8 cellular contexts compared by ENCODE assay signal in genomic region chrX:39652336-39652735, GRCh38.
A peak's percentile ranks its signal among the peaks of the same experiment; 100 is the strongest.
DNase-seq lines count a peak whose midpoint lies in the region; ATAC-seq, FAIRE-seq and TF ChIP-seq lines count a peak whose summit lies in the region.

No MANE protein-coding gene starts in this region.

- H2AFZ ChIP-seq in astrocyte (ENCODE audit: low read depth, low read length), result no peak overlapping the region

- peaks cover 2% of the 10 kb centered on the region for H3K4me1 ChIP-seq in astrocyte (ENCODE audit: insufficient read depth, low read length)

- H3K27me3 Mint-ChIP-seq in astrocyte (ENCODE audit: low read depth, unreplicated experiment), result peaks cover 20% of the 10 kb centered on the region
- H3K27me3 Mint-ChIP-seq in naive B cell, result peaks cover 4 to 42% (median 15%) of the 10 kb centered on the region in 3 donors

- H3K27ac ChIP-seq in astrocyte (ENCODE audit: low read depth, low read length), result no peak overlapping the region

- peaks cover 14% of the 10 kb centered on the region for H3K27me3 ChIP-seq in astrocyte (ENCODE audit: insufficient read depth, low read length)

- no peaks in the 10 kb centered on the region for H3K36me3 ChIP-seq in astrocyte (ENCODE audit: insufficient read depth, low read length)

- H3K79me2 ChIP-seq in astrocyte (ENCODE audit: insufficient read depth, low read length), result no peaks in the 10 kb centered on the region

- peak; percentile 6 for DNase-seq in NCI-H146 (lab: John Stamatoyannopoulos, UW)
- DNase-seq in NCI-H146 treated with DMSO at 0.1 percent for 48 hours (lab: John Stamatoyannopoulos, UW; ENCODE audit: unreplicated experiment), result no peak
- no peak for DNase-seq in LNCaP clone FGC (ENCODE audit: low read depth)
- DNase-seq in astrocyte (ENCODE audit: low read depth), result no peak
- peak; percentile 7 for DNase-seq in naive B cell
- DNase-seq in ecto neural progenitor cell (ENCODE audit: low spot score), result no peak
- DNase-seq in midbrain (lab: John Stamatoyannopoulos, UW), result no peak

- H3K4me3 Mint-ChIP-seq in astrocyte (ENCODE audit: unreplicated experiment), result no peak overlapping the region
- no peak overlapping the region for H3K4me3 Mint-ChIP-seq in naive B cell

- H3K27ac Mint-ChIP-seq in astrocyte (ENCODE audit: unreplicated experiment) (no peak overlapping the region), naive B cell (no peak overlapping the region)

- ATAC-seq in naive B cell (ENCODE audit: low read depth in 2 of 2), result no peak
- ATAC-seq in GM18909 (IDR thresholded peaks at IDR 0.05; ENCODE audit: poor library complexity, unreplicated experiment), result no peak

- H3K36me3 Mint-ChIP-seq in astrocyte (ENCODE audit: low read depth, unreplicated experiment), result peaks cover 2% of the 10 kb centered on the region
- no peaks in the 10 kb centered on the region for H3K36me3 Mint-ChIP-seq in naive B cell

- H4K20me1 ChIP-seq in astrocyte (ENCODE audit: insufficient read depth, low read length), result no peaks in the 10 kb centered on the region

- H3K9me3 Mint-ChIP-seq in astrocyte (ENCODE audit: unreplicated experiment), result no peaks in the 10 kb centered on the region
- H3K9me3 Mint-ChIP-seq in naive B cell, result peaks cover 0 to 3% (median 1%) of the 10 kb centered on the region in 7 donors

- H3K9ac ChIP-seq in astrocyte (ENCODE audit: low read length), result no peak overlapping the region

- H3K4me1 Mint-ChIP-seq in astrocyte (ENCODE audit: low read depth, unreplicated experiment) (peaks cover 10% of the 10 kb centered on the region), naive B cell (no peaks in the 10 kb centered on the region)

- H3K4me2 ChIP-seq in astrocyte (ENCODE audit: low read length), result no peak overlapping the region

- peak; percentile 91 for FAIRE-seq in astrocyte (lab: Jason Lieb, UNC)

- no peak overlapping the region for H3K4me3 ChIP-seq in LNCaP clone FGC (ENCODE audit: low read depth, low read length)
- no peak overlapping the region for H3K4me3 ChIP-seq in astrocyte (ENCODE audit: insufficient read depth, low read depth, low read length)

- H3K9me3 ChIP-seq in astrocyte (ENCODE audit: insufficient read depth, low read depth, low read length), result no peaks in the 10 kb centered on the region

- TF ChIP-seq CTCF in LNCaP clone FGC (IDR thresholded peaks at IDR 0.05; ENCODE audit: control insufficient read depth, extremely low read depth, insufficient read depth) (peak; percentile 46), astrocyte (IDR thresholded peaks at IDR 0.05; ENCODE audit: insufficient read depth, low read depth, low read length) (peak; percentile 17)

Comparison
In these comparisons a context has a peak if more than half of its experiments do, and no peak if none do; other contexts are left out.
1. DNase-seq: peak in NCI-H146 (single experiment) and naive B cell (single experiment); none in NCI-H146 treated with DMSO at 0.1 percent for 48 hours (single experiment), LNCaP clone FGC (single experiment), astrocyte (single experiment), ecto neural progenitor cell (single experiment) and midbrain (single experiment).